Comparison of ENCODE assay signal across 8 cellular contexts in the genomic region with DNA sequence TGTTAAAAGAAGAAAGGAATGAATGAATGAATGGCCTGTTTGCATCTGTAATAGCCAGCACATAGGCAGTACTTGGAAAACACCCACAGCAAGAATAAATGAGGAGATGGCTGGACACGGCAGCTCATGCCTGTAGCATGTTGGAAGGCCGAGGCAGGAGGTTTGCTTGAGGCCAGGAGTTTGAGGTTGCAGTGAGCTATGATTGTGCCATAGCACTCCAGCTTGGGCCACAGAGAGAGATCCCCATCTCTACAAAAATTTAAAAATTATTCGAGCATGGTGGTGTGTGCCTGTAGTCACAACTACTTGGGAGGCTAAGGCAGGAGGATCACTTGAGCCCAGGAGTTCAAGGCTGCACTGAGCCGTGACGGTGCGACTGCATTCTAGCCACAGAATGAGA. TPM values are rescaled to one million over a fixed set of nuclear protein-coding genes. Genes with fewer than 3 reads are reported as not detected.
A peak's percentile ranks its signal among the peaks of the same experiment; 100 is the strongest.
DNase-seq lines count a peak whose midpoint lies in the region; ATAC-seq and TF ChIP-seq lines count a peak whose summit lies in the region.

No MANE protein-coding gene starts in this region.

- peak overlapping the region; percentile 74 for H3K4me3 Mint-ChIP-seq in activated naive CD4-positive, alpha-beta T cell treated with anti-CD3 and anti-CD28 coated beads, Interleukin-2, amount 50 U/mL, for 24 hours

- peak overlapping the region; percentile 14 for H3K9ac ChIP-seq in muscle layer of colon (ENCODE audit: low read length)

- H3K36me3 ChIP-seq in breast epithelium, result no peaks in the 10 kb centered on the region
- H3K36me3 ChIP-seq in muscle layer of colon (ENCODE audit: insufficient read depth, low read length), result no peaks in the 10 kb centered on the region
- H3K36me3 ChIP-seq in upper lobe of right lung, result peaks cover 4% of the 10 kb centered on the region

- no peak for TF ChIP-seq POLR2A in breast epithelium (IDR thresholded peaks at IDR 0.05)

- peak overlapping the region; percentile 97 for H3K27ac Mint-ChIP-seq in activated naive CD4-positive, alpha-beta T cell treated with anti-CD3 and anti-CD28 coated beads, Interleukin-2, amount 50 U/mL, for 24 hours

- H3K9me3 ChIP-seq in breast epithelium (no peaks in the 10 kb centered on the region), muscle layer of colon (ENCODE audit: low read length) (no peaks in the 10 kb centered on the region), upper lobe of right lung (no peaks in the 10 kb centered on the region)

- ATAC-seq in upper lobe of right lung (no peak), HG02642 (IDR thresholded peaks at IDR 0.05; ENCODE audit: poor library complexity, unreplicated experiment) (no peak)

- no peaks in the 10 kb centered on the region for H3K27me3 ChIP-seq in breast epithelium
- H3K27me3 ChIP-seq in muscle layer of colon (ENCODE audit: control insufficient read depth in 1 of 2, insufficient read depth in 2 of 2, low read length in 2 of 2), result no peaks in the 10 kb centered on the region
- H3K27me3 ChIP-seq in upper lobe of right lung, result no peaks in the 10 kb centered on the region

- peak overlapping the region in 1 of 3 donors; percentile 42 for H3K4me3 ChIP-seq in breast epithelium
- no peak overlapping the region for H3K4me3 ChIP-seq in muscle layer of colon (ENCODE audit: low read depth in 1 of 2, low read length in 2 of 2)
- H3K4me3 ChIP-seq in upper lobe of right lung, result no peak overlapping the region

- H3K36me3 Mint-ChIP-seq in activated naive CD4-positive, alpha-beta T cell treated with anti-CD3 and anti-CD28 coated beads, Interleukin-2, amount 50 U/mL, for 24 hours, result peaks cover 26% of the 10 kb centered on the region

- H3K27me3 Mint-ChIP-seq in activated naive CD4-positive, alpha-beta T cell treated with anti-CD3 and anti-CD28 coated beads, Interleukin-2, amount 50 U/mL, for 24 hours, result no peaks in the 10 kb centered on the region

- DNase-seq in activated naive CD4-positive, alpha-beta T cell treated with Interleukin-2 at 50 U/mL for 16 hours, result no peak
- no peak for DNase-seq in breast epithelium (ENCODE audit: low spot score in 2 of 2)
- no peak for DNase-seq in upper lobe of right lung
- DNase-seq in hypothalamus (lab: John Stamatoyannopoulos, UW), result no peak
- DNase-seq in NCI-H2107 (lab: John Stamatoyannopoulos, UW), result no peak

- H3K27ac ChIP-seq in breast epithelium, result peak overlapping the region; percentile 97 to 98
- peak overlapping the region; percentile 92 for H3K27ac ChIP-seq in muscle layer of colon (ENCODE audit: low read depth, low read length)
- peak overlapping the region; percentile 92 for H3K27ac ChIP-seq in upper lobe of right lung

- H3K4me1 Mint-ChIP-seq in activated naive CD4-positive, alpha-beta T cell treated with anti-CD3 and anti-CD28 coated beads, Interleukin-2, amount 50 U/mL, for 24 hours, result peaks cover 85% of the 10 kb centered on the region

- no peak for TF ChIP-seq CTCF in breast epithelium (IDR thresholded peaks at IDR 0.05)
- TF ChIP-seq CTCF in upper lobe of right lung (IDR thresholded peaks at IDR 0.05), result no peak

- intact Hi-C loops in breast epithelium (cut with DNase I; ENCODE audit: low total_unique reads), result loop anchor here (10.0 kb wide), 1 partner anchor 71 kb away; no protein-coding TSS in a partner anchor
- intact Hi-C loops in upper lobe of right lung (cut with DNase I), result no loop called here

- peaks cover 9 to 18% of the 10 kb centered on the region in 2 donors for H3K4me1 ChIP-seq in breast epithelium
- peaks cover 95% of the 10 kb centered on the region for H3K4me1 ChIP-seq in muscle layer of colon (ENCODE audit: insufficient read depth, low read length)
- H3K4me1 ChIP-seq in upper lobe of right lung, result peaks cover 92% of the 10 kb centered on the region

- no peaks in the 10 kb centered on the region for H3K9me3 Mint-ChIP-seq in activated naive CD4-positive, alpha-beta T cell treated with anti-CD3 and anti-CD28 coated beads, Interleukin-2, amount 50 U/mL, for 24 hours

RNA-seq across cellular contexts. Expression of a gene that starts 12.5 kb away (rescaled TPM):
- 10 to 100 TPM; 18.7 to 53.4 (median 51.8) TPM for total RNA-seq in breast epithelium
- total RNA-seq in upper lobe of right lung, result 153 TPM

RNA-seq across cellular contexts. Expression of a gene that starts 57.7 kb away (rescaled TPM):
- 10 to 100 TPM; 32.4 to 54.6 (median 51.8) TPM for total RNA-seq in breast epithelium
- total RNA-seq in upper lobe of right lung, result 49.2 TPM
